ENCODE assay signal across 1 cellular context in genomic region chr17:4833178-4833940, GRCh38.
TF ChIP-seq lines count a peak whose summit lies in the region.

MINK1 (plus strand) TSS chr17:4833340; CDS start chr17:4833584, 244 bp downstream.

TF ChIP-seq in GM12878, 131 proteins besides CTCF, POLR2A, EP300 and RAD21 (continued from another document):
- peak; percentile 35; the same call in 1 of the 2 replicates for TF ChIP-seq ZNF687 (IDR thresholded peaks at IDR 0.05)
- no peak for TF ChIP-seq ESRRA (IDR thresholded peaks at IDR 0.05; ENCODE audit: low read length)
- TF ChIP-seq ZNF384 (IDR thresholded peaks at IDR 0.05; ENCODE audit: borderline replicate concordance, low read depth, low read length): no peak
- TF ChIP-seq GATAD2B (conservative IDR thresholded peaks at IDR 0.05; ENCODE audit: low read depth): peak; percentile 54
- TF ChIP-seq HCFC1 (IDR thresholded peaks at IDR 0.05; ENCODE audit: low read length): peak; percentile 38; the same call in 1 of the 2 replicates
- TF ChIP-seq IKZF1 (conservative IDR thresholded peaks at IDR 0.05): peak; percentile 95
- TF ChIP-seq DPF2 (IDR thresholded peaks at IDR 0.05): peak; percentile 75; the same call in 1 of the 2 replicates
